Comparison of ENCODE assay signal across 15 cellular contexts in the genomic region with DNA sequence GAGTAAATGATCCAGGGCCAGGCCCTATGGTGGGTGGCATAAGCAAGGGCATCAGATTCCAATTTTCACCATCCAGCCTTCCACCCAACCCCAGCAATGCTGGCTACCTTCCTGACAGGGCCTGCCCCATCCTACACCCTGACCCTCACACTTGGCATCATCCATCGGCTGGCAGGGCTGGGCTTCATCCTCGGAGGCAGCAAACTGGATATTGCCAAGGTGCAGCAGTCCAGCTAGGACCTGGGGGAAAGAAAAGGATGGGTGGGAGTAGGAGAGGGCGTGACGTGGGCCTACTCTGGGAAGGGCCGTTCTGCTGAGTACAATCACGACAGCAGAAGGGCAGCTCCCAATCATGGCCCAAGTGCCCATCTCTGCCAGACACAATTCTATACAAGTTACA. TPM values are rescaled to one million over a fixed set of nuclear protein-coding genes. Genes with fewer than 3 reads are reported as not detected.
DNase-seq lines count a peak whose midpoint lies in the region; TF ChIP-seq lines count a peak whose summit lies in the region.
"Had no signal": no experiment of that assay in that cellular context is flagged by ENCODE, and none has a peak within 500 bp of the region (broad histone marks: within the 10 kb centered on the region; RNA-seq: fewer than 3 reads in every experiment).

No MANE protein-coding gene starts in this region.

- no peak overlapping the region for H3K9ac ChIP-seq in endodermal cell (ENCODE audit: extremely low read depth, low read length, poor library complexity, severe bottlenecking)
- H3K9ac ChIP-seq: BLaER1 had no signal

- no peak for DNase-seq in activated CD4-positive, alpha-beta T cell treated with anti-CD3 and anti-CD28 coated beads, Interleukin-2, amount 10 ng/mL, durations not matched to agents 24 days and 14 days
- no peak for DNase-seq in activated CD4-positive, alpha-beta T cell treated with anti-CD3 and anti-CD28 coated beads for 4 hours
- DNase-seq in CD14-positive monocyte (ENCODE audit: low spot score) (peak; percentile 29), endodermal cell (peak; percentile 26), AG20443 (ENCODE audit: low spot score) (no peak), T-helper 1 cell (no peak)
- DNase-seq in stimulated activated CD8-positive, alpha-beta memory T cell treated with anti-CD3 and anti-CD28 coated beads, Interleukin-4, amount 100 ng/mL, for 48 hours = peak; percentile 16
- DNase-seq: Calu3; CD8-positive, alpha-beta T cell; DMS 273 treated with DMSO at 0.1 percent for 48 hours; DMS53; H9 had no signal

- H3K9me3 Mint-ChIP-seq in activated CD4-positive, alpha-beta T cell treated with anti-CD3 and anti-CD28 coated beads, Interleukin-2, amount 10 ng/mL, durations not matched to agents 24 days and 14 days = no peaks in the 10 kb centered on the region
- H3K9me3 Mint-ChIP-seq in CD14-positive monocyte (no peaks in the 10 kb centered on the region), endodermal cell (no peaks in the 10 kb centered on the region)
- H3K9me3 Mint-ChIP-seq: CD8-positive, alpha-beta T cell; H9 had no signal

- H3K27ac ChIP-seq in endodermal cell (ENCODE audit: low read depth, low read length) = no peak overlapping the region
- H3K27ac ChIP-seq: 22Rv1, A549, BLaER1 had no signal

- H3K36me3 Mint-ChIP-seq in activated CD4-positive, alpha-beta T cell treated with anti-CD3 and anti-CD28 coated beads, Interleukin-2, amount 10 ng/mL, durations not matched to agents 24 days and 14 days (ENCODE audit: low read depth) = peaks cover 62% of the 10 kb centered on the region
- H3K36me3 Mint-ChIP-seq in CD14-positive monocyte (peaks cover 56 to 66% of the 10 kb centered on the region in 2 donors), endodermal cell (ENCODE audit: low read depth) (peaks cover 66% of the 10 kb centered on the region)

- no peak overlapping the region for H3K4me3 Mint-ChIP-seq in activated CD4-positive, alpha-beta T cell treated with anti-CD3 and anti-CD28 coated beads, Interleukin-2, amount 10 ng/mL, durations not matched to agents 24 days and 14 days
- H3K4me3 Mint-ChIP-seq in CD14-positive monocyte (no peak overlapping the region), endodermal cell (no peak overlapping the region)
- H3K4me3 Mint-ChIP-seq: CD8-positive, alpha-beta T cell; H9 had no signal

- peak overlapping the region; percentile 25 for H3K27ac Mint-ChIP-seq in activated CD4-positive, alpha-beta T cell treated with anti-CD3 and anti-CD28 coated beads, Interleukin-2, amount 10 ng/mL, durations not matched to agents 24 days and 14 days
- H3K27ac Mint-ChIP-seq in CD14-positive monocyte = peak overlapping the region in 1 of 7 donors; percentile 37
- no peak overlapping the region for H3K27ac Mint-ChIP-seq in endodermal cell
- H3K27ac Mint-ChIP-seq: CD8-positive, alpha-beta T cell had no signal

- H3K27me3 ChIP-seq in endodermal cell (ENCODE audit: control insufficient read depth, insufficient read depth, low read length, poor library complexity, severe bottlenecking) = no peaks in the 10 kb centered on the region
- H3K27me3 ChIP-seq: BLaER1 had no signal

- WGBS in endodermal cell (ENCODE audit: insufficient coverage in 1 of 2, insufficient read length in 1 of 2), 2 experiments = 92 to 96% methylated on average over 2 to 6 of the region's 6 CpGs

- TF ChIP-seq CTCF in CD14-positive monocyte (IDR thresholded peaks at IDR 0.05) (no peak), endodermal cell (conservative IDR thresholded peaks at IDR 0.05) (no peak)

- peaks cover 92% of the 10 kb centered on the region for H3K36me3 ChIP-seq in endodermal cell (ENCODE audit: control insufficient read depth, insufficient read depth, low read length)

- H3K4me1 Mint-ChIP-seq in activated CD4-positive, alpha-beta T cell treated with anti-CD3 and anti-CD28 coated beads, Interleukin-2, amount 10 ng/mL, durations not matched to agents 24 days and 14 days = no peaks in the 10 kb centered on the region
- H3K4me1 Mint-ChIP-seq in CD14-positive monocyte (no peaks in the 10 kb centered on the region), endodermal cell (no peaks in the 10 kb centered on the region)
- H3K4me1 Mint-ChIP-seq: H9 had no signal

- H3K9me3 ChIP-seq in endodermal cell (ENCODE audit: control insufficient read depth, low read length) = no peaks in the 10 kb centered on the region
- H3K9me3 ChIP-seq: A549, BLaER1 had no signal

- H3K4me3 ChIP-seq in endodermal cell (ENCODE audit: low read length) = no peak overlapping the region
- H3K4me3 ChIP-seq: A549, BLaER1 had no signal

- intact Hi-C loops in activated CD4-positive, alpha-beta T cell treated with anti-CD3 and anti-CD28 coated beads, Interleukin-2, amount 10 ng/mL, durations not matched to agents 24 days and 14 days (cut with micrococcal nuclease) = no loop called here
- intact Hi-C loops in CD14-positive monocyte (cut with micrococcal nuclease) = no loop called here

- no peaks in the 10 kb centered on the region for H3K4me1 ChIP-seq in endodermal cell (ENCODE audit: control insufficient read depth, insufficient read depth, low read length)
- H3K4me1 ChIP-seq: A549, BLaER1 had no signal

- no peaks in the 10 kb centered on the region for H3K27me3 Mint-ChIP-seq in activated CD4-positive, alpha-beta T cell treated with anti-CD3 and anti-CD28 coated beads, Interleukin-2, amount 10 ng/mL, durations not matched to agents 24 days and 14 days
- H3K27me3 Mint-ChIP-seq in CD14-positive monocyte (ENCODE audit: low read depth in 3 of 3) = peaks cover 0 to 4% (median 0%) of the 10 kb centered on the region in 3 donors
- H3K27me3 Mint-ChIP-seq in endodermal cell (ENCODE audit: insufficient read depth) = no peaks in the 10 kb centered on the region

RNA-seq across cellular contexts. Expression of gene MYO19, which starts 23.5 kb away (rescaled TPM):
- total RNA-seq in activated CD4-positive, alpha-beta T cell treated with anti-CD3 and anti-CD28 coated beads, Interleukin-2, amount 10 ng/mL, durations not matched to agents 24 days and 14 days = 167 and 172 TPM in 2 replicates
- polyA plus RNA-seq in CD14-positive monocyte = 1 to 10 TPM; 1.2 to 1.9 TPM
- 100 to 1,000 TPM; 133 to 154 TPM for total RNA-seq in endodermal cell
- polyA plus RNA-seq in endodermal cell (2013, experiment 1 of 2) = 63.3 TPM
- polyA plus RNA-seq in endodermal cell (2013, experiment 2 of 2) = 51.5 TPM

RNA-seq across cellular contexts. Expression of gene PIGW, which starts 23.6 kb away (rescaled TPM):
- 30.4 and 30.5 TPM in 2 replicates for total RNA-seq in activated CD4-positive, alpha-beta T cell treated with anti-CD3 and anti-CD28 coated beads, Interleukin-2, amount 10 ng/mL, durations not matched to agents 24 days and 14 days
- polyA plus RNA-seq in CD14-positive monocyte = 1 to 10 TPM; 3.1 to 5.9 TPM
- 10 to 100 TPM; 10.8 to 16.6 TPM for total RNA-seq in endodermal cell
- polyA plus RNA-seq in endodermal cell (2013, experiment 1 of 2) = 7.1 TPM
- polyA plus RNA-seq in endodermal cell (2013, experiment 2 of 2) = 7.6 TPM

RNA-seq across cellular contexts. Expression of gene ZNHIT3, which starts 24.7 kb away (rescaled TPM):
- total RNA-seq in activated CD4-positive, alpha-beta T cell treated with anti-CD3 and anti-CD28 coated beads, Interleukin-2, amount 10 ng/mL, durations not matched to agents 24 days and 14 days = 47.3 and 48.5 TPM in 2 replicates
- 10 to 100 TPM; 63.5 to 70.4 TPM for polyA plus RNA-seq in CD14-positive monocyte
- total RNA-seq in endodermal cell = 10 to 100 TPM; 59.6 to 67.3 TPM
- 64.3 TPM for polyA plus RNA-seq in endodermal cell (2013, experiment 1 of 2)
- 67.4 TPM for polyA plus RNA-seq in endodermal cell (2013, experiment 2 of 2)

RNA-seq across cellular contexts. Expression of gene GGNBP2, which starts 33.5 kb away (rescaled TPM):
- 70.2 and 75.3 TPM in 2 replicates for total RNA-seq in activated CD4-positive, alpha-beta T cell treated with anti-CD3 and anti-CD28 coated beads, Interleukin-2, amount 10 ng/mL, durations not matched to agents 24 days and 14 days
- polyA plus RNA-seq in CD14-positive monocyte = 10 to 100 TPM; 22.3 to 31.5 TPM
- total RNA-seq in endodermal cell = 10 to 100 TPM; 56.8 to 61.6 TPM
- 61.1 TPM for polyA plus RNA-seq in endodermal cell (2013, experiment 1 of 2)
- 57.6 TPM for polyA plus RNA-seq in endodermal cell (2013, experiment 2 of 2)

Comparison
In these comparisons a context has a peak if more than half of its experiments do, and no peak if none do; other contexts are left out.
1. DNase-seq: peak in CD14-positive monocyte (single experiment), endodermal cell (single experiment) and stimulated activated CD8-positive, alpha-beta memory T cell treated with anti-CD3 and anti-CD28 coated beads, Interleukin-4, amount 100 ng/mL, for 48 hours (single experiment); none in activated CD4-positive, alpha-beta T cell treated with anti-CD3 and anti-CD28 coated beads, Interleukin-2, amount 10 ng/mL, durations not matched to agents 24 days and 14 days (single experiment), activated CD4-positive, alpha-beta T cell treated with anti-CD3 and anti-CD28 coated beads for 4 hours (0 of 2), AG20443 (single experiment) and T-helper 1 cell (0 of 5).